Comparison of ENCODE assay signal across 16 cellular contexts in genomic region chr17:64326030-64326419, GRCh38.
DNase-seq lines count a peak whose midpoint lies in the region; ATAC-seq and TF ChIP-seq lines count a peak whose summit lies in the region.
"Had no signal": no experiment of that assay in that cellular context is flagged by ENCODE, and none has a peak within 500 bp of the region (broad histone marks: within the 10 kb centered on the region; RNA-seq: fewer than 3 reads in every experiment).

No MANE protein-coding gene starts in this region.

- DNase-seq in stimulated activated naive CD8-positive, alpha-beta T cell treated with anti-CD3 and anti-CD28 coated beads, Interleukin-15, amount 100 ng/mL, for 72 hours = no peak
- DNase-seq in stimulated activated naive CD8-positive, alpha-beta T cell treated with anti-CD3 and anti-CD28 coated beads, Interleukin-15, Interleukin-2, amounts not matched to agents 100 U/mL and 50 U/mL, for 24 hours = no peak
- DNase-seq in epidermal melanocyte (ENCODE audit: insufficient read length, low spot score) = peak; percentile 6
- DNase-seq in osteoblast (ENCODE audit: insufficient read length, low spot score, missing footprints) = no peak
- no peak for DNase-seq in vagina (ENCODE audit: extremely low spot score in 2 of 2)
- DNase-seq in DMS153 (lab: John Stamatoyannopoulos, UW) = no peak
- no peak for DNase-seq in osteocyte (ENCODE audit: extremely low spot score, unreplicated experiment)
- no peak for DNase-seq in activated CD4-positive, CD25-positive, alpha-beta regulatory T cell treated with anti-CD3 and anti-CD28 coated beads, Interleukin-2, amount 50 U/mL, for 72 hours
- DNase-seq: effector memory CD4-positive, alpha-beta T cell; NCI-H187; NCI-H510A treated with DMSO at 0.1 percent for 48 hours had no signal

- H4K20me1 ChIP-seq in osteoblast (ENCODE audit: insufficient read depth, low read length) = no peaks in the 10 kb centered on the region

- no peaks in the 10 kb centered on the region for H3K79me2 ChIP-seq in osteoblast (ENCODE audit: insufficient read depth, low read length)

- H3K36me3 ChIP-seq in osteoblast (ENCODE audit: insufficient read depth, low read length) (no peaks in the 10 kb centered on the region), vagina (no peaks in the 10 kb centered on the region)
- H3K36me3 ChIP-seq: pancreas, tibial artery had no signal

- H3K9me3 ChIP-seq in osteoblast (ENCODE audit: low read depth, low read length) (no peaks in the 10 kb centered on the region), vagina (no peaks in the 10 kb centered on the region)
- H3K9me3 ChIP-seq: pancreas, tibial artery had no signal

- peak overlapping the region; percentile 46 for H2AFZ ChIP-seq in osteoblast (ENCODE audit: low read length)

- no peak overlapping the region for H3K4me2 ChIP-seq in osteoblast (ENCODE audit: insufficient read depth, low read length)

- no peak for TF ChIP-seq CTCF in osteoblast (IDR thresholded peaks at IDR 0.05; ENCODE audit: extremely low read depth, low read depth, low read length)
- TF ChIP-seq CTCF in vagina (IDR thresholded peaks at IDR 0.05) = no peak
- no peak for TF ChIP-seq CTCF in osteocyte (IDR thresholded peaks at IDR 0.05)

- H3K27ac ChIP-seq in osteoblast (ENCODE audit: low read depth, low read length) (peak overlapping the region; percentile 48), vagina (peak overlapping the region; percentile 68)

- H3K27ac Mint-ChIP-seq in stimulated activated naive CD8-positive, alpha-beta T cell treated with anti-CD3 and anti-CD28 coated beads, Interleukin-15, amount 100 ng/mL, for 72 hours = peak overlapping the region; percentile 52 to 56
- no peak overlapping the region for H3K27ac Mint-ChIP-seq in osteocyte (ENCODE audit: unreplicated experiment)
- H3K27ac Mint-ChIP-seq: brain, mesothelial cell of epicardium had no signal

- no peak for TF ChIP-seq POLR2A in vagina (IDR thresholded peaks at IDR 0.05)

- H3K27me3 Mint-ChIP-seq in stimulated activated naive CD8-positive, alpha-beta T cell treated with anti-CD3 and anti-CD28 coated beads, Interleukin-15, amount 100 ng/mL, for 72 hours = no peaks in the 10 kb centered on the region
- H3K27me3 Mint-ChIP-seq in osteocyte (ENCODE audit: unreplicated experiment) = peaks cover 2% of the 10 kb centered on the region

- no peak for ATAC-seq in stimulated activated naive CD8-positive, alpha-beta T cell treated with anti-CD3 and anti-CD28 coated beads, Interleukin-15, amount 100 ng/mL, for 72 hours
- no peak for ATAC-seq in stimulated activated naive CD8-positive, alpha-beta T cell treated with anti-CD3 and anti-CD28 coated beads, Interleukin-15, Interleukin-2, amounts not matched to agents 100 U/mL and 50 U/mL, for 24 hours
- ATAC-seq: Panc1 had no signal

- no peak overlapping the region for H3K4me3 Mint-ChIP-seq in stimulated activated naive CD8-positive, alpha-beta T cell treated with anti-CD3 and anti-CD28 coated beads, Interleukin-15, amount 100 ng/mL, for 72 hours
- H3K4me3 Mint-ChIP-seq in osteocyte (ENCODE audit: unreplicated experiment) = no peak overlapping the region
- H3K4me3 Mint-ChIP-seq: brain, mesothelial cell of epicardium had no signal

- H3K4me1 ChIP-seq in osteoblast (ENCODE audit: insufficient read depth, low read length) (peaks cover 22% of the 10 kb centered on the region), vagina (peaks cover 41% of the 10 kb centered on the region)
- H3K4me1 ChIP-seq: pancreas had no signal

- no peak overlapping the region for H3K4me3 ChIP-seq in osteoblast (ENCODE audit: insufficient read depth, low read length)
- H3K4me3 ChIP-seq in vagina = no peak overlapping the region
- H3K4me3 ChIP-seq: pancreas, tibial artery had no signal

- no peaks in the 10 kb centered on the region for H3K27me3 ChIP-seq in osteoblast (ENCODE audit: insufficient read depth, low read length)
- no peaks in the 10 kb centered on the region for H3K27me3 ChIP-seq in vagina
- H3K27me3 ChIP-seq: pancreas had no signal

- peaks cover 55% of the 10 kb centered on the region for H3K4me1 Mint-ChIP-seq in stimulated activated naive CD8-positive, alpha-beta T cell treated with anti-CD3 and anti-CD28 coated beads, Interleukin-15, amount 100 ng/mL, for 72 hours
- H3K4me1 Mint-ChIP-seq in osteocyte (ENCODE audit: unreplicated experiment) = peaks cover 16% of the 10 kb centered on the region

- intact Hi-C loops in vagina (cut with DNase I) = loop anchor here (2.0 kb wide), 1 partner anchor 29 kb away; no protein-coding TSS in a partner anchor

- no peaks in the 10 kb centered on the region for H3K9me3 Mint-ChIP-seq in stimulated activated naive CD8-positive, alpha-beta T cell treated with anti-CD3 and anti-CD28 coated beads, Interleukin-15, amount 100 ng/mL, for 72 hours
- H3K9me3 Mint-ChIP-seq in osteocyte (ENCODE audit: unreplicated experiment) = no peaks in the 10 kb centered on the region
- H3K9me3 Mint-ChIP-seq: brain, mesothelial cell of epicardium had no signal

- no peaks in the 10 kb centered on the region for H3K36me3 Mint-ChIP-seq in osteocyte (ENCODE audit: unreplicated experiment)
- H3K36me3 Mint-ChIP-seq: brain, mesothelial cell of epicardium had no signal
